Comparison of ENCODE assay signal across 8 cellular contexts in the genomic region with DNA sequence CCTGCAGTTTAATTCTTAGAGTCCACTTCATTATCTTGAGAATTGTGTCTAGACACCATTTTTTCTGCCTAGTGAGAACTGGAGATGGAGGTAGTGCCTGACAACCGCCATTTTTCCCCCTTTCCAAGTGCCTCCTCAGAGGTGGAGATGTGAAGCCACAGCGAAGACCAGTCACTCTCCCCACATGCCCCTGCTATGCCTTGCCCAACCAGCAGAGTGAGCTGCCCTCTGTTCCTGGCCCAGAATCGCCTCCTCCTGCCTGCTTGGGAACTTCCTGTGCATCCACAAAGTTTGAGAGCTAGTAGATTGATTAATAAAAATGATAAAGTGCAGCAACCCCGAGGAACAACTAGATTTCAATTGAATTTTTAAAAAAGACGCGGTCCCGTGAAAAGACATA.
DNase-seq lines count a peak whose midpoint lies in the region; ATAC-seq and TF ChIP-seq lines count a peak whose summit lies in the region.

No MANE protein-coding gene starts in this region.

- DNase-seq in AG04449 (ENCODE audit: low read depth, low spot score) = no peak
- peak; percentile 73 for DNase-seq in GM03348 (ENCODE audit: low spot score)
- DNase-seq in fibroblast of villous mesenchyme (ENCODE audit: low read depth) = peak; percentile 11
- DNase-seq in NCI-H2196 treated with DMSO at 0.1 percent for 48 hours (lab: John Stamatoyannopoulos, UW; ENCODE audit: unreplicated experiment) = no peak
- DNase-seq in stimulated activated naive CD4-positive, alpha-beta T cell (lab: John Stamatoyannopoulos, UW) = no peak

- peaks cover 29% of the 10 kb centered on the region for H3K27me3 ChIP-seq in OCI-LY3 (ENCODE audit: low read depth, low read length)

- CTCF ChIA-PET in AG04449 (lab: Yijun Ruan, JAX) = interaction anchor here (0.9 to 1.5 kb wide), 4 partner anchors 11 to 834 kb away, joined by 3 to 5 read pairs (median 4); no protein-coding TSS in a partner anchor

- no peak overlapping the region for H3K4me2 ChIP-seq in OCI-LY3 (ENCODE audit: low read length)

- H3K27ac ChIP-seq in OCI-LY3 (ENCODE audit: low read length) = no peak overlapping the region

- no peaks in the 10 kb centered on the region for H3K9me3 ChIP-seq in OCI-LY3 (ENCODE audit: insufficient read depth, low read length)

- no peak overlapping the region for H3K9ac ChIP-seq in OCI-LY3 (ENCODE audit: low read length)

- H3K36me3 ChIP-seq in OCI-LY3 (replicated peaks; ENCODE audit: low read depth, low read length) = no peaks in the 10 kb centered on the region

- H3K4me1 ChIP-seq in OCI-LY3 (ENCODE audit: low read length) = peaks cover 4% of the 10 kb centered on the region; the same call in 1 of the 2 replicates

- POLR2A ChIA-PET in AG04449 (lab: Yijun Ruan, JAX) = no interaction called here

- H3K4me3 ChIP-seq in AG04449 (ENCODE audit: low read depth, low read length) = no peak overlapping the region
- H3K4me3 ChIP-seq in OCI-LY3 (ENCODE audit: low read length) = no peak overlapping the region
- no peak overlapping the region for H3K4me3 ChIP-seq in fibroblast of villous mesenchyme (ENCODE audit: low read depth, low read length)

- ATAC-seq in GM19328 (IDR thresholded peaks at IDR 0.05; ENCODE audit: unreplicated experiment) (no peak), HG02763 (IDR thresholded peaks at IDR 0.05; ENCODE audit: unreplicated experiment) (no peak)

- H4K20me1 ChIP-seq in OCI-LY3 (ENCODE audit: insufficient read depth, low read length) = no peaks in the 10 kb centered on the region

- no peaks in the 10 kb centered on the region for H3K79me2 ChIP-seq in OCI-LY3 (ENCODE audit: low read length)

- TF ChIP-seq CTCF in AG04449 (IDR thresholded peaks at IDR 0.05; ENCODE audit: insufficient read depth, low read length, missing control alignments) = peak; percentile 78
- TF ChIP-seq CTCF in OCI-LY3 (IDR thresholded peaks at IDR 0.05; ENCODE audit: low read depth, low read length) = peak; percentile 65
- TF ChIP-seq CTCF in fibroblast of villous mesenchyme (IDR thresholded peaks at IDR 0.05; ENCODE audit: insufficient read depth, low read depth, low read length) = peak; percentile 72

- no peak overlapping the region for H2AFZ ChIP-seq in OCI-LY3 (ENCODE audit: low read depth, low read length)

Comparison
In these comparisons a context has a peak if more than half of its experiments do, and no peak if none do; other contexts are left out.
1. DNase-seq: peak in GM03348 (single experiment) and fibroblast of villous mesenchyme (single experiment); none in AG04449 (single experiment), NCI-H2196 treated with DMSO at 0.1 percent for 48 hours (single experiment) and stimulated activated naive CD4-positive, alpha-beta T cell (0 of 6).
2. Peak in every context shown above with its lines, with median percentiles within 50 percentile points of each other: CTCF ChIP-seq.